In the genomic region with DNA sequence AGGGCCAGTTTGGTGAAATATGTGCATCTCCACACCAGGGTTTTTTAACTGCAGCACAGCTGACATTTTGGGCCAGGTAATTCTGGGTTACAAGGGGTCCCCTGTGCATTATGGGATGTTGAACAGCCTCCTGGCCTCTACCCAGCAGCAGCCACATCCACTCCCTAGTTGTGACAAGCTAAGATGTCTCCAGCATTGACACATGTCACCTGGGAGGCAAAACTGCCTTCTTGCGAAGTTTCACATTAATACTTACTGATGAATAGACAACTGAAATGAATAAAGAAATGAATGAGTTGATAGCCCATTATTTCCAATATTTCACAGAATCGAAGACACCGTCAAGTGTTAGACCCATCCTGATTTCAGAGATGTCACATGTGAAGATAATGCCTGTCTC, we compare ENCODE assay signal across 36 cellular contexts.
A peak's percentile ranks its signal among the peaks of the same experiment; 100 is the strongest.
DNase-seq lines count a peak whose midpoint lies in the region; ATAC-seq, FAIRE-seq and TF ChIP-seq lines count a peak whose summit lies in the region.
"Had no signal": no experiment of that assay in that cellular context is flagged by ENCODE, and none has a peak within 500 bp of the region (broad histone marks: within the 10 kb centered on the region; RNA-seq: fewer than 3 reads in every experiment).

No MANE protein-coding gene starts in this region.

- intact Hi-C loops in K562 (cut with micrococcal nuclease), result no loop called here

- no peak overlapping the region for H2BK12ac ChIP-seq in neuronal stem cell (ENCODE audit: low read length)

- no peak for TF ChIP-seq RAD21 in K562 (CRISPR knock-in tag; conservative IDR thresholded peaks at IDR 0.05 in 1 of 2, IDR thresholded peaks at IDR 0.05 in 1 of 2)
- TF ChIP-seq RAD21 in neural cell (conservative IDR thresholded peaks at IDR 0.05), result no peak

- H3K79me1 ChIP-seq in neuronal stem cell (ENCODE audit: low read depth, low read length), result no peaks in the 10 kb centered on the region

- H2AFZ ChIP-seq in K562 (ENCODE audit: low read depth, low read length) (no peak overlapping the region), neural cell (ENCODE audit: low read depth, low read length) (no peak overlapping the region), neuronal stem cell (ENCODE audit: low read length) (no peak overlapping the region)

- no peak for DNase-seq in K562 (ENCODE audit: extremely low read depth in 1 of 4, low spot score in 3 of 4)
- no peak for DNase-seq in stimulated activated naive B cell treated with anti-CD40 and anti-IgM and Interleukin-4, amounts not matched to agents 10 μg/mL and 1 μg/mL and 100 μg/mL, for 72 hours
- no peak for DNase-seq in neuronal stem cell (ENCODE audit: low spot score)
- no peak for DNase-seq in substantia nigra (lab: John Stamatoyannopoulos, UW)
- DNase-seq in glomerular visceral epithelial cell (ENCODE audit: extremely low spot score), result no peak
- no peak for DNase-seq in stimulated activated CD4-positive, alpha-beta T cell treated with anti-CD3 and anti-CD28 coated beads, Interleukin-2, amount 100 ng/mL, for 24 hours
- DNase-seq: 8988T; ACHN; AML-193; BE2C; C1 segment of cervical spinal cord; Calu3; CD4-positive, alpha-beta memory T cell; CD4-positive, alpha-beta T cell; CD4-positive, CD25-positive, alpha-beta regulatory T cell; CD8-positive, alpha-beta memory T cell; CD8-positive, alpha-beta T cell; COR-L47; DMS 273 treated with DMSO at 0.1 percent for 48 hours; DMS153; DMS53; DMS79; DMS79 treated with DMSO at 0.1 percent for 48 hours; DND-41; EL had no signal

- peaks cover 6 to 11% of the 10 kb centered on the region in 2 donors for H3K4me1 Mint-ChIP-seq in stimulated activated naive B cell treated with anti-CD40 and anti-IgM and Interleukin-4, amounts not matched to agents 10 μg/mL and 1 μg/mL and 100 μg/mL, for 72 hours
- H3K4me1 Mint-ChIP-seq: CD8-positive, alpha-beta memory T cell had no signal

- H3K9ac ChIP-seq in BLaER1 (no peak overlapping the region), K562 (ENCODE audit: insufficient read depth in 1 of 2, low read depth in 2 of 2, low read length in 2 of 2) (no peak overlapping the region), neural cell (ENCODE audit: low read length) (no peak overlapping the region), neuronal stem cell (ENCODE audit: low read depth, low read length, poor library complexity) (no peak overlapping the region)
- H3K9ac ChIP-seq: BLaER1 treated with 17β-estradiol and CSF1 and Interleukin-3, amounts not matched to agents 10 nM and 100 nM had no signal

- H3K4me1 ChIP-seq in BLaER1 (peaks cover 99% of the 10 kb centered on the region), K562 (replicated peaks in 1 of 2; ENCODE audit: control insufficient read depth in 2 of 2, insufficient read depth in 2 of 2, low read length in 2 of 2) (peaks cover 3 to 21% of the 10 kb centered on the region in 2 experiments; a peak in 3 of 5 replicates), neuronal stem cell (ENCODE audit: control insufficient read depth in 2 of 2, insufficient read depth in 1 of 2, low read depth in 1 of 2, low read length in 2 of 2) (peaks cover 0 to 3% of the 10 kb centered on the region in 2 donors)
- H3K4me1 ChIP-seq: BE2C, Caco-2 had no signal

- POLR2A ChIA-PET in K562 (lab: Yijun Ruan, JAX), result no interaction called here

- peaks cover 40 to 59% of the 10 kb centered on the region in 2 donors for H3K36me3 Mint-ChIP-seq in stimulated activated naive B cell treated with anti-CD40 and anti-IgM and Interleukin-4, amounts not matched to agents 10 μg/mL and 1 μg/mL and 100 μg/mL, for 72 hours

- H3F3A ChIP-seq in neural cell (ENCODE audit: insufficient read depth, low read length, poor library complexity, severe bottlenecking), result no peaks in the 10 kb centered on the region

- H3K79me2 ChIP-seq in K562 (ENCODE audit: control insufficient read depth, insufficient read depth, low read length) (no peaks in the 10 kb centered on the region), neural cell (replicated peaks; ENCODE audit: insufficient read depth, low read length) (no peaks in the 10 kb centered on the region)

- H3K14ac ChIP-seq in neuronal stem cell (ENCODE audit: low read length), result no peak overlapping the region

- H3K23ac ChIP-seq in neuronal stem cell (ENCODE audit: low read depth, low read length, poor library complexity), result no peak overlapping the region

- H3K9me2 ChIP-seq in neural cell (ENCODE audit: insufficient read depth, low read length), result no peaks in the 10 kb centered on the region

- peak overlapping the region; percentile 47 for H3K27ac Mint-ChIP-seq in stimulated activated naive B cell treated with anti-CD40 and anti-IgM and Interleukin-4, amounts not matched to agents 10 μg/mL and 1 μg/mL and 100 μg/mL, for 72 hours
- H3K27ac Mint-ChIP-seq: B cell; CD4-positive, alpha-beta memory T cell; CD4-positive, alpha-beta T cell; CD4-positive, CD25-positive, alpha-beta regulatory T cell; CD8-positive, alpha-beta memory T cell had no signal

- H3K27me3 ChIP-seq in BLaER1 (no peaks in the 10 kb centered on the region), K562 (ENCODE audit: control insufficient read depth in 2 of 2, insufficient read depth in 2 of 2, low read length in 2 of 2) (peaks cover 0 to 3% of the 10 kb centered on the region in 2 experiments; a peak in 2 of 5 replicates), neural cell (ENCODE audit: insufficient read depth, low read depth, low read length) (no peaks in the 10 kb centered on the region), neuronal stem cell (ENCODE audit: control insufficient read depth in 3 of 3, insufficient read depth in 3 of 3, low read depth in 1 of 3, low read length in 3 of 3) (peaks cover 0 to 3% (median 0%) of the 10 kb centered on the region in 3 experiments)
- H3K27me3 ChIP-seq: BE2C; BLaER1 treated with 17β-estradiol and CSF1 and Interleukin-3, amounts not matched to agents 10 nM and 100 nM had no signal

- no peak overlapping the region for H2BK5ac ChIP-seq in neuronal stem cell (ENCODE audit: low read length)

- H2BK15ac ChIP-seq in neuronal stem cell (ENCODE audit: low read length), result no peak overlapping the region

- H3K36me3 ChIP-seq in BLaER1, result peaks cover 55% of the 10 kb centered on the region
- no peaks in the 10 kb centered on the region for H3K36me3 ChIP-seq in K562 (ENCODE audit: control insufficient read depth, insufficient read depth, low read length)
- no peaks in the 10 kb centered on the region for H3K36me3 ChIP-seq in neural cell (ENCODE audit: insufficient read depth, low read length)
- no peaks in the 10 kb centered on the region for H3K36me3 ChIP-seq in neuronal stem cell (replicated peaks in 1 of 2; ENCODE audit: control insufficient read depth in 2 of 2, insufficient read depth in 2 of 2, low read length in 2 of 2)
- H3K36me3 ChIP-seq: BE2C had no signal

- H4K91ac ChIP-seq in neuronal stem cell (ENCODE audit: low read depth, low read length, poor library complexity), result no peak overlapping the region

- H3K4me2 ChIP-seq in BLaER1, result peak overlapping the region; percentile 63
- H3K4me2 ChIP-seq in K562 (ENCODE audit: insufficient read depth, low read length), result peak overlapping the region; percentile 17; the same call in 1 of the 2 replicates
- H3K4me2 ChIP-seq in neural cell (ENCODE audit: low read length), result no peak overlapping the region
- H3K4me2 ChIP-seq in neuronal stem cell (ENCODE audit: insufficient read depth, low read length, poor library complexity, severe bottlenecking), result no peak overlapping the region
- H3K4me2 ChIP-seq: A549 had no signal

- H3K4me3 Mint-ChIP-seq in stimulated activated naive B cell treated with anti-CD40 and anti-IgM and Interleukin-4, amounts not matched to agents 10 μg/mL and 1 μg/mL and 100 μg/mL, for 72 hours, result no peak overlapping the region
- H3K4me3 Mint-ChIP-seq: B cell; CD14-positive monocyte; CD4-positive, alpha-beta memory T cell; CD4-positive, alpha-beta T cell; CD4-positive, CD25-positive, alpha-beta regulatory T cell; CD8-positive, alpha-beta memory T cell; CD8-positive, alpha-beta T cell had no signal

- H3K27ac ChIP-seq in BLaER1 (peak overlapping the region; percentile 66), K562 (ENCODE audit: extremely low read depth, low read depth, low read length) (no peak overlapping the region), neural cell (ENCODE audit: low read length) (no peak overlapping the region), neuronal stem cell (replicated peaks; ENCODE audit: low read length) (no peak overlapping the region), substantia nigra (ENCODE audit: low read depth, low read length, poor library complexity, severe bottlenecking) (no peak overlapping the region)
- H3K27ac ChIP-seq: 22Rv1, A549, C4-2B had no signal

- H3K4ac ChIP-seq in neuronal stem cell (ENCODE audit: low read length), result no peak overlapping the region

- H4K8ac ChIP-seq in neuronal stem cell (ENCODE audit: low read depth, low read length), result no peak overlapping the region

- no peak for ATAC-seq in K562
- no peak for ATAC-seq in stimulated activated naive B cell treated with anti-CD40 and anti-IgM and Interleukin-4, amounts not matched to agents 10 μg/mL and 1 μg/mL and 100 μg/mL, for 72 hours (replicated peaks)
- ATAC-seq: A549; CD8-positive, alpha-beta T cell had no signal

- TF ChIP-seq EP300 in K562 (IDR thresholded peaks at IDR 0.05; ENCODE audit: low read length) (no peak), neural cell (conservative IDR thresholded peaks at IDR 0.05; ENCODE audit: poor library complexity, severe bottlenecking) (peak; percentile 84)

- H3K9me3 ChIP-seq in BLaER1, result peaks cover 12% of the 10 kb centered on the region
- no peaks in the 10 kb centered on the region for H3K9me3 ChIP-seq in K562 (replicated peaks; ENCODE audit: control insufficient read depth, insufficient read depth, low read depth, low read length)
- H3K9me3 ChIP-seq in neural cell (ENCODE audit: low read length), result no peaks in the 10 kb centered on the region
- H3K9me3 ChIP-seq in neuronal stem cell (replicated peaks in 1 of 2; ENCODE audit: control insufficient read depth in 2 of 2, insufficient read depth in 1 of 2, low read depth in 1 of 2, low read length in 2 of 2), result no peaks in the 10 kb centered on the region
- H3K9me3 ChIP-seq: A549, BE2C, Caco-2 had no signal

- peaks cover 4% of the 10 kb centered on the region for H3K9me1 ChIP-seq in K562 (ENCODE audit: control insufficient read depth, insufficient read depth, low read length)

- no peaks in the 10 kb centered on the region for H3K9me3 Mint-ChIP-seq in stimulated activated naive B cell treated with anti-CD40 and anti-IgM and Interleukin-4, amounts not matched to agents 10 μg/mL and 1 μg/mL and 100 μg/mL, for 72 hours
- H3K9me3 Mint-ChIP-seq: CD4-positive, alpha-beta memory T cell; CD4-positive, alpha-beta T cell; CD4-positive, CD25-positive, alpha-beta regulatory T cell; CD8-positive, alpha-beta memory T cell; CD8-positive, alpha-beta T cell had no signal

- no peak overlapping the region for H2AK5ac ChIP-seq in neuronal stem cell (ENCODE audit: low read depth, low read length)

- no peaks in the 10 kb centered on the region for H3K27me3 Mint-ChIP-seq in stimulated activated naive B cell treated with anti-CD40 and anti-IgM and Interleukin-4, amounts not matched to agents 10 μg/mL and 1 μg/mL and 100 μg/mL, for 72 hours
- H3K27me3 Mint-ChIP-seq: B cell; CD4-positive, alpha-beta memory T cell; CD4-positive, alpha-beta T cell; CD4-positive, CD25-positive, alpha-beta regulatory T cell had no signal

- no TSS peak for BruUV-seq in K562 (replicated peaks; lab: Mats Ljungman, UMichigan)

- CTCF ChIA-PET in K562 (lab: Yijun Ruan, JAX; ENCODE audit: low intra/inter-chr PET ratio), result no interaction called here

- FAIRE-seq in K562 (lab: Jason Lieb, UNC), result no peak
- FAIRE-seq: A204.1, A549, D721Med had no signal

- TF ChIP-seq CTCF in K562 (IDR thresholded peaks at IDR 0.05 in 2 of 3, conservative IDR thresholded peaks at IDR 0.05 in 1 of 3; ENCODE audit: insufficient read depth in 2 of 3, low read depth in 1 of 3, low read length in 3 of 3), result no peak
- TF ChIP-seq CTCF in neural cell (IDR thresholded peaks at IDR 0.05; ENCODE audit: poor library complexity, severe bottlenecking), result no peak

- WGBS in K562 (ENCODE audit: insufficient coverage, low coverage, missing lambda C conversion rate), result 41% methylated on average over 3 of the region's 3 CpGs
- WGBS in neuronal stem cell (ENCODE audit: extremely low coverage in 2 of 2, insufficient read length in 2 of 2, insufficient replicate concordance in 1 of 2), 2 donors, result no CpG with 5 or more reads among the region's 3 CpGs

- H3K18ac ChIP-seq in neuronal stem cell (ENCODE audit: low read length), result no peak overlapping the region

- in situ Hi-C loops in K562 (cut with MboI), result no loop called here

- no peak overlapping the region for H2BK120ac ChIP-seq in neuronal stem cell (ENCODE audit: low read depth, low read length)

- no peak for TF ChIP-seq POLR2A in K562 (conservative IDR thresholded peaks at IDR 0.05)

- no peak overlapping the region for H3K4me3 ChIP-seq in BLaER1
- H3K4me3 ChIP-seq in K562, result no peak overlapping the region
- H3K4me3 ChIP-seq in neural cell (ENCODE audit: low read length), result no peak overlapping the region
- no peak overlapping the region for H3K4me3 ChIP-seq in neuronal stem cell (ENCODE audit: low read length in 2 of 2)
- H3K4me3 ChIP-seq: A549; BLaER1 treated with 17β-estradiol and CSF1 and Interleukin-3, amounts not matched to agents 10 nM and 100 nM had no signal

- H4K20me1 ChIP-seq in BLaER1 (no peaks in the 10 kb centered on the region), K562 (replicated peaks; ENCODE audit: control insufficient read depth, insufficient read depth, low read length) (peaks cover 17% of the 10 kb centered on the region), neural cell (ENCODE audit: insufficient read depth) (no peaks in the 10 kb centered on the region)

Comparison
In these comparisons a context has a peak if more than half of its experiments do, and no peak if none do; other contexts are left out.
1. H3K4me2 ChIP-seq: peak in BLaER1 (single experiment) and K562 (single experiment); none in neural cell (single experiment) and neuronal stem cell (single experiment).